Comparison of ENCODE assay signal across 14 cellular contexts in genomic region chr1:178594133-178594532, GRCh38.
"Had no signal": no experiment of that assay in that cellular context is flagged by ENCODE, and none has a peak within 500 bp of the region (broad histone marks: within the 10 kb centered on the region; RNA-seq: fewer than 3 reads in every experiment).

No MANE protein-coding gene starts in this region.

- H3K27me3 ChIP-seq: left lung, SJSA1, vagina had no signal

- H3K4me3 ChIP-seq: left lung, SJSA1, vagina had no signal

- H3K27ac Mint-ChIP-seq: activated CD4-positive, alpha-beta memory T cell treated with anti-CD3 and anti-CD28 coated beads for 36 hours; T-helper 2 cell treated with Interferon-gamma antibody and Interleukin-4, amounts not matched to agents 5 μg/mL and 100 μg/mL, for 36 hours had no signal

- H3K4me3 Mint-ChIP-seq: activated CD4-positive, alpha-beta memory T cell treated with anti-CD3 and anti-CD28 coated beads for 36 hours; T-helper 2 cell treated with Interferon-gamma antibody and Interleukin-4, amounts not matched to agents 5 μg/mL and 100 μg/mL, for 36 hours had no signal

- H3K9me3 ChIP-seq: left lung, SJSA1, vagina had no signal

- H3K36me3 ChIP-seq: left lung, SJSA1, vagina had no signal

- H3K4me1 ChIP-seq: left lung, SJSA1, vagina had no signal

- DNase-seq: activated CD4-positive, alpha-beta memory T cell treated with anti-CD3 and anti-CD28 coated beads for 36 hours; activated CD4-positive, alpha-beta T cell treated with anti-CD3 and anti-CD28 coated beads for 1 hour; central memory CD4-positive, alpha-beta T cell; cortex of kidney; foreskin fibroblast; left lung; nucleus accumbens; stimulated activated CD4-positive, alpha-beta T cell treated with anti-CD3 and anti-CD28 coated beads, Interleukin-15, amount 100 ng/mL, for 24 hours; stimulated activated CD4-positive, alpha-beta T cell treated with anti-CD3 and anti-CD28 coated beads, Interleukin-4, amount 100 ng/mL, for 4 hours; SW 1271 had no signal

- H3K36me3 Mint-ChIP-seq: activated CD4-positive, alpha-beta memory T cell treated with anti-CD3 and anti-CD28 coated beads for 36 hours had no signal

- H3K9me3 Mint-ChIP-seq: activated CD4-positive, alpha-beta memory T cell treated with anti-CD3 and anti-CD28 coated beads for 36 hours; T-helper 2 cell treated with Interferon-gamma antibody and Interleukin-4, amounts not matched to agents 5 μg/mL and 100 μg/mL, for 36 hours had no signal

- ATAC-seq: esophagus mucosa, left lung had no signal

- H3K27ac ChIP-seq: left lung, SJSA1, vagina had no signal
